In the genomic region with DNA sequence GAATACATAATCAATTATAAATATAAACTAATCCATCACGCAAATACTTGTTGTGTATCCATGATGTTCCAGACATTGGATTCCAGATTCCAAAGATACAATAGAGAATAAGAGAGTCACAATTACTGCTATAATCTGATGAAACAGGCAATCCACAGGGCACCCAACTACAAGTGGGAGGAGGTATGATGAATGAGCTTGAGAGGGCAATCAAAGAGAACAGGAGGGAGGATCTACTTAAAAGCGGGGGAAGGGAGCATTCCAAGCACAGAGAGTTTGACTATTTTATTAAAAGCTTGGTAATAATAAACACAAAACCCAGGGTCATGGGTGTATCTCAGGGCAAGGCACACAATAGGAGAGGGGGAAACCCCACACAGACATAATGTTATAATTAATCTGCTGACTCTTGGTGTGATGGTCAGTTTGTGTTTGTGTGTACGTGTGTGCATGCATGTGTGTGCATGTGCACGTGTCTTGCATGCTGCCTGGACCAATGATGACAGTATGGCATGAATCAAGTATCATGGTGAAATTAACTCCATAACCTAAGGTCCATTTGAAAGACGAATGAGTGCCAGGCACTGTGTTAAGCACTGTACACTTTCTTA, we compare ENCODE assay signal across 22 cellular contexts.
"Had no signal": no experiment of that assay in that cellular context is flagged by ENCODE, and none has a peak within 500 bp of the region (broad histone marks: within the 10 kb centered on the region; RNA-seq: fewer than 3 reads in every experiment).

No MANE protein-coding gene starts in this region.

- H3K27me3 ChIP-seq: SJSA1 had no signal

- H3K36me3 ChIP-seq: SJSA1 had no signal

- H3K27ac ChIP-seq: HL-60, KMS-11, SJSA1, SK-N-MC had no signal

- ATAC-seq: K562 had no signal

- H3K36me3 Mint-ChIP-seq: IgD-negative memory B cell had no signal

- H3K4me1 Mint-ChIP-seq: IgD-negative memory B cell had no signal

- DNase-seq: Kasumi-1, MM.1S, NCI-H1092 treated with DMSO at 0.1 percent for 48 hours, NCI-H1436, NCI-H187, NCI-H2029, NCI-H2171, NCI-H226, NCI-H446, NCI-H510A, NCI-H524 treated with DMSO at 0.1 percent for 48 hours, NCI-H69, NCI-H774, Right ventricle myocardium superior, RPMI8226, SIG-M5 had no signal

- H3K9me3 ChIP-seq: SJSA1 had no signal

- H3K4me3 Mint-ChIP-seq: IgD-negative memory B cell had no signal

- H3K27me3 Mint-ChIP-seq: IgD-negative memory B cell had no signal

- H3K4me3 ChIP-seq: K562, SJSA1, SK-N-MC had no signal

- H3K27ac Mint-ChIP-seq: IgD-negative memory B cell had no signal
